8 cellular contexts compared by ENCODE assay signal in the genomic region with DNA sequence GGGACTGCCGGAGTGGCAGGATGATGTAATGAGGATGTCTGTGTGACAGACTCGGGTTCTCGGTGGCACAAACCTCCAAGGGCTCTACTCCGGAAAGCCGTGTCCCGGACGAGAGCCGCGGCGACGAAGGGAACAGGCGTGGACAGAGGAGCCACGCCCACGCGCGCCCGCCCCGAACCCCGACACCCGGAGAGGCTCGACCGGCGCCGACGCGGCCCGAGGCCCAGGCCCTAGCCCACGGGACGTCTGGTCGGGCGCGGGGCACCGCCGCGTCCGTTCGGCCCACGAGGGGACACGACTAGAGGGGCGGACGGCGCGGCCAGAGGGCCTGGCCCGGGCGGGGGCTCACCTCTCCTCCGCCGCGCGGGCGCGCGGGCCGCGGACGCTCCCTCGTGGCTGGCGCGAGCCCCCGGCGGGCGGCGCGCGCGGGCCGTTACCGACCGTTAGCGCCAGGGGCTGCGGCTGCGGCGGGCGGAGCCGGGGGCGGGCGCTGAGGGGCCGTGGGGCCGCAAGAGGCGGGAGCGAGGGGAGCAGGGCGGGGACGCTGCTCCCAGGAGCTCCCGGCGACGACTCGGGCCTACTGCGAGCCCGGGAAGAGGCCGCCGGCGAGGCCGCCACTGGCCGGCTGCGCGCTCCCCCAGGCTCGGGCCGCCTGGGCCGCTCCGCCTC. TPM values are rescaled to one million over a fixed set of nuclear protein-coding genes. Genes with fewer than 3 reads are reported as not detected.
DNase-seq lines count a peak whose midpoint lies in the region; ATAC-seq, FAIRE-seq and TF ChIP-seq lines count a peak whose summit lies in the region.

No MANE protein-coding gene starts in this region.

- peaks cover 19% of the 10 kb centered on the region for H3K4me1 Mint-ChIP-seq in activated CD8-positive, alpha-beta memory T cell treated with anti-CD3 and anti-CD28 coated beads, Interleukin-2, amount 10 ng/mL, durations not matched to agents 7 days and 5 days

- intact Hi-C loops in pancreas (cut with DNase I), result no loop called here

- H3K9me3 Mint-ChIP-seq in activated CD8-positive, alpha-beta memory T cell treated with anti-CD3 and anti-CD28 coated beads, Interleukin-2, amount 10 ng/mL, durations not matched to agents 7 days and 5 days (ENCODE audit: low read depth), result peaks cover 2% of the 10 kb centered on the region

- CTCF ChIA-PET in AG04450 (lab: Charles Lee), result no interaction called here
- CTCF ChIA-PET in activated CD8-positive, alpha-beta memory T cell treated with anti-CD3 and anti-CD28 coated beads, Interleukin-2, amount 10 ng/mL, durations not matched to agents 7 days and 5 days (lab: Charles Lee), result interaction anchor here (3.4 kb wide), 1 partner anchor 1378 kb away, joined by 11 read pairs; no protein-coding TSS in a partner anchor

- H3K27ac ChIP-seq in AG04450 (ENCODE audit: low read depth, low read length) (no peak overlapping the region), pancreas (peak overlapping the region in 1 of 4 donors; percentile 39)

- H3K4me3 ChIP-seq in AG04450 (ENCODE audit: low read depth, low read length) (peak overlapping the region; percentile 51), GM12865 (ENCODE audit: low read depth, low read length) (peak overlapping the region; percentile 20; the same call in 1 of the 2 replicates), pancreas (peak overlapping the region; percentile 31 to 64 (median 48))

- ATAC-seq in HG02763 (IDR thresholded peaks at IDR 0.05; ENCODE audit: unreplicated experiment) (peak; percentile 42), pancreas (peak; percentile 43 to 63 (median 47))
- ATAC-seq in activated CD8-positive, alpha-beta memory T cell treated with anti-CD3 and anti-CD28 coated beads, Interleukin-2, amount 10 ng/mL, durations not matched to agents 7 days and 5 days, result peak; percentile 52

- 0 to 1% methylated on average over 56 to 99 of the region's 99 CpGs for WGBS in pancreas, 2 donors

- peaks cover 10% of the 10 kb centered on the region for H3K36me3 Mint-ChIP-seq in activated CD8-positive, alpha-beta memory T cell treated with anti-CD3 and anti-CD28 coated beads, Interleukin-2, amount 10 ng/mL, durations not matched to agents 7 days and 5 days

- POLR2A ChIA-PET in AG04450 (lab: Yijun Ruan, JAX), result no interaction called here

- TF ChIP-seq CTCF in AG04450 (IDR thresholded peaks at IDR 0.05; ENCODE audit: low read depth, low read length) (no peak), GM12865 (IDR thresholded peaks at IDR 0.05; ENCODE audit: insufficient read depth, low read depth, low read length, missing control alignments) (no peak), pancreas (IDR thresholded peaks at IDR 0.05) (no peak)

- DNase-seq in AG04450 (ENCODE audit: low read depth, low spot score) (no peak), GM12865 (ENCODE audit: low read depth) (peak; percentile 51), NCI-H1092 (lab: John Stamatoyannopoulos, UW) (peak; percentile 40), globus pallidus (ENCODE audit: low spot score) (peak; percentile 51), pancreas (peak in 5 of 6 donors; percentile 23 to 84 (median 67)), AG08396 (ENCODE audit: low spot score) (no peak)
- DNase-seq in activated CD8-positive, alpha-beta memory T cell treated with anti-CD3 and anti-CD28 coated beads, Interleukin-2, amount 10 ng/mL, durations not matched to agents 7 days and 5 days, result peak; percentile 59

- peaks cover 61% of the 10 kb centered on the region for H3K27me3 Mint-ChIP-seq in activated CD8-positive, alpha-beta memory T cell treated with anti-CD3 and anti-CD28 coated beads, Interleukin-2, amount 10 ng/mL, durations not matched to agents 7 days and 5 days

- peak overlapping the region; percentile 68 for H3K27ac Mint-ChIP-seq in activated CD8-positive, alpha-beta memory T cell treated with anti-CD3 and anti-CD28 coated beads, Interleukin-2, amount 10 ng/mL, durations not matched to agents 7 days and 5 days

- H3K36me3 ChIP-seq in pancreas, result no peaks in the 10 kb centered on the region

- no peak for FAIRE-seq in pancreas (lab: Jason Lieb, UNC)

- peaks cover 0 to 9% (median 0%) of the 10 kb centered on the region in 3 donors for H3K4me1 ChIP-seq in pancreas

- H3K27me3 ChIP-seq in AG04450 (ENCODE audit: control insufficient read depth, insufficient read depth, low read length) (peaks cover 53% of the 10 kb centered on the region), pancreas (peaks cover 0 to 57% (median 28%) of the 10 kb centered on the region in 4 donors)

- peaks cover 22% of the 10 kb centered on the region for H3K9me3 ChIP-seq in AG04450 (ENCODE audit: control insufficient read depth, insufficient read depth, low read length)
- no peaks in the 10 kb centered on the region for H3K9me3 ChIP-seq in pancreas

- peak overlapping the region; percentile 64 for H3K4me3 Mint-ChIP-seq in activated CD8-positive, alpha-beta memory T cell treated with anti-CD3 and anti-CD28 coated beads, Interleukin-2, amount 10 ng/mL, durations not matched to agents 7 days and 5 days

RNA-seq across cellular contexts. Expression of gene IRX5, which starts 2.1 kb away (rescaled TPM):
- polyA plus RNA-seq in AG04450 (2011; rRNA removed) (not detected in 2 replicates), pancreas (under 1 TPM in 1 of 2 donors, not detected in 1; 0.26 TPM)
- not detected in 2 replicates for polyA minus RNA-seq in AG04450 (2011; rRNA and poly(A)+ RNA removed)
- not detected for total RNA-seq in activated CD8-positive, alpha-beta memory T cell treated with anti-CD3 and anti-CD28 coated beads, Interleukin-2, amount 10 ng/mL, durations not matched to agents 7 days and 5 days
- total RNA-seq in pancreas, result under 1 TPM in 5 of 6 donors, not detected in 1; 0.12 to 0.85 (median 0.14) TPM

Comparison
In these comparisons a context has a peak if more than half of its experiments do, and no peak if none do; other contexts are left out.
1. DNase-seq: peak in GM12865 (single experiment), NCI-H1092 (single experiment), activated CD8-positive, alpha-beta memory T cell treated with anti-CD3 and anti-CD28 coated beads, Interleukin-2, amount 10 ng/mL, durations not matched to agents 7 days and 5 days (single experiment), globus pallidus (single experiment) and pancreas (5 of 6); none in AG04450 (single experiment) and AG08396 (single experiment).
2. Peak in every context shown above with its lines, with median percentiles within 50 percentile points of each other: H3K4me3 ChIP-seq and ATAC-seq.